Comparison of ENCODE assay signal across 8 cellular contexts in the genomic region with DNA sequence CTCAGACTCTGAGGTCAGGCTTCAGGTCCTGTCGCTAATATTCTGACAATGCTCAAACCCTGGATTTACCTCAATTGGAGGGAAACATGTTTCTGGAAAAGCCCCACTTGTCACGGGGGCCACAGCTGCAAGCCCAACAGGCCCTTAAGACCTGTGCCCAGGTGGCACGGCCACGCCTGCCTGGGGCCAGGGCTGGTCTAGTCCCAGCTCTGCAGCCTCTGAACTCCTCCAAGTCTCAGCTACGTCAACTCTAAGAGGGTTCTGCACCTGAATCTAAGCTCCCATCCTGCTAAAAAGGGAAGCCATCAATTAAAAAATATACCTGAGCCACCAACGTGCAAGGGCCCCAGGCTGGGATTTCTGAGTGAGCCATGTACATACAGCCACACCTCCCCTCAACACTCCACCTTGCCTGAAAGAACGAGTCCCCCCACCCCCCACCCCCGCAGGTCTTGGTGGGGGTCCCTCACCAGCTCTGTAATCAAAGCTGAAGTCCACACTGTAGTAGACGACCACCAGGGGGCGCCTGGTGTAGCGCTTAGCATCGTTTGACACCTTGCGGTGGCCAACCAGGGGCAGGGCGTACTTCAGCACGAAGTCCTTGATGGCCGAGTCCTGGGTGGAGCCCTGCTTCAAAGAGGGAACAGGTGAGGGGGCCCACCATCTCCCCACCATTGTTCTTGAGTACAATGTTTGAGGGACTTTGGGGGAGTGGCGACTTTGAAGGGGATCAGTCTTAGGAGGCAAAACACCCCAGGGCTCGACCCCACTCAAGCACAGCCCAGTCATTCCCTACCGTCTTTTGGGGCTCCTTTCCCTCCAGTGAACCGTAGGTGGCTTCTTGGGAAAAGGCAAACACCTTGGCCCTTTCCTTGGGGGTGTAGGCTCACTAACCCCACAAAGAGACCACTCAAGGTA. TPM values are rescaled to one million over a fixed set of nuclear protein-coding genes. Genes with fewer than 3 reads are reported as not detected.
A peak's percentile ranks its signal among the peaks of the same experiment; 100 is the strongest.
DNase-seq lines count a peak whose midpoint lies in the region; ATAC-seq and TF ChIP-seq lines count a peak whose summit lies in the region.

No MANE protein-coding gene starts in this region.

- H3K4me3 ChIP-seq in GM23338 = no peak overlapping the region
- H3K4me3 ChIP-seq in liver (ENCODE audit: low read depth in 1 of 3, low read length in 3 of 3) = no peak overlapping the region

- H2AFZ ChIP-seq in GM23338 = no peak overlapping the region

- peaks cover 9% of the 10 kb centered on the region; the same call in 1 of the 2 replicates for H4K20me1 ChIP-seq in GM23338 (replicated peaks; ENCODE audit: insufficient read depth)

- DNase-seq in Daoy (ENCODE audit: low read depth) (peak; percentile 72), GM23338 (ENCODE audit: low spot score) (peak; percentile 95), NCI-H1092 (lab: John Stamatoyannopoulos, UW) (peak; percentile 72), NCI-H187 treated with DMSO at 0.1 percent for 48 hours (lab: John Stamatoyannopoulos, UW) (no peak)
- peak; percentile 62 to 81 for DNase-seq in activated CD4-positive, alpha-beta T cell treated with anti-CD3 and anti-CD28 coated beads for 24 hours (ENCODE audit: low read depth in 2 of 2)
- peak; percentile 65 to 81 for DNase-seq in central memory CD8-positive, alpha-beta T cell (ENCODE audit: low spot score in 2 of 2)
- DNase-seq in stimulated activated CD4-positive, alpha-beta T cell treated with anti-CD3 and anti-CD28 coated beads, TNF-alpha, amount 100 ng/mL, for 4 hours (ENCODE audit: low read depth in 3 of 3) = peak; percentile 65 to 76 (median 71)

- H3K4me3 Mint-ChIP-seq in GM23338 = no peak overlapping the region
- H3K4me3 Mint-ChIP-seq in central memory CD8-positive, alpha-beta T cell = no peak overlapping the region

- 0 out of 2 replicates have a peak, but pooled peaks cover 3% of the 10 kb centered on the region for H3K79me2 ChIP-seq in GM23338 (replicated peaks; ENCODE audit: insufficient read depth)

- no peaks in the 10 kb centered on the region; the same call in 2 of the 3 replicates for H3K9me3 Mint-ChIP-seq in GM23338
- no peaks in the 10 kb centered on the region for H3K9me3 Mint-ChIP-seq in central memory CD8-positive, alpha-beta T cell

- H3K9me2 ChIP-seq in GM23338 (ENCODE audit: insufficient read depth) = no peaks in the 10 kb centered on the region

- H3K27ac ChIP-seq in GM23338 (ENCODE audit: low read depth) (no peak overlapping the region), liver (ENCODE audit: low read depth in 1 of 2, low read length in 2 of 2) (no peak overlapping the region)

- no peaks in the 10 kb centered on the region for H3K9me3 ChIP-seq in liver (ENCODE audit: control insufficient read depth in 4 of 4, low read length in 3 of 4)

- 51% methylated on average over 20 of the region's 20 CpGs for WGBS in liver

- peak; percentile 72 to 86 for TF ChIP-seq RAD21 in liver (IDR thresholded peaks at IDR 0.05)

- TF ChIP-seq CTCF in GM23338 (conservative IDR thresholded peaks at IDR 0.05; ENCODE audit: low read depth in 2 of 2) (peak; percentile 94 to 97), liver (IDR thresholded peaks at IDR 0.05; ENCODE audit: low read depth, low read length, missing input control) (peak; percentile 59)

- H3K27me3 ChIP-seq in GM23338 (ENCODE audit: insufficient read depth) (no peaks in the 10 kb centered on the region), liver (ENCODE audit: control insufficient read depth in 4 of 4, insufficient read depth in 4 of 4, low read length in 3 of 4) (no peaks in the 10 kb centered on the region)

- peaks cover 4% of the 10 kb centered on the region; the same call in 2 of the 3 replicates for H3K4me1 Mint-ChIP-seq in GM23338
- H3K4me1 Mint-ChIP-seq in central memory CD8-positive, alpha-beta T cell = peaks cover 7% of the 10 kb centered on the region

- no peak overlapping the region for H3K9ac ChIP-seq in liver (ENCODE audit: low read depth in 1 of 2, low read length in 2 of 2)

- H3K27ac Mint-ChIP-seq in GM23338 = no peak overlapping the region
- H3K27ac Mint-ChIP-seq in central memory CD8-positive, alpha-beta T cell (ENCODE audit: low read depth) = no peak overlapping the region

- peaks cover 14% of the 10 kb centered on the region for H3K27me3 Mint-ChIP-seq in GM23338 (ENCODE audit: insufficient read depth, low read depth, poor library complexity)
- H3K27me3 Mint-ChIP-seq in central memory CD8-positive, alpha-beta T cell = no peaks in the 10 kb centered on the region

- H3K4me1 ChIP-seq in GM23338 (ENCODE audit: insufficient read depth) (no peaks in the 10 kb centered on the region), liver (ENCODE audit: control insufficient read depth in 4 of 4, insufficient read depth in 4 of 4, low read length in 3 of 4) (no peaks in the 10 kb centered on the region)

- H3K36me3 Mint-ChIP-seq in GM23338 (ENCODE audit: low read depth) = peaks cover 85% of the 10 kb centered on the region
- peaks cover 20% of the 10 kb centered on the region for H3K36me3 Mint-ChIP-seq in central memory CD8-positive, alpha-beta T cell (ENCODE audit: insufficient read depth)

- peaks cover 54% of the 10 kb centered on the region for H3K36me3 ChIP-seq in GM23338 (ENCODE audit: insufficient read depth)
- peaks cover 27 to 83% (median 60%) of the 10 kb centered on the region in 4 donors for H3K36me3 ChIP-seq in liver (ENCODE audit: control insufficient read depth in 4 of 4, insufficient read depth in 3 of 4, low read depth in 1 of 4, low read length in 3 of 4)

- H3F3A ChIP-seq in GM23338 (replicated peaks; ENCODE audit: low read depth) = peaks cover 27% of the 10 kb centered on the region; the same call in 1 of the 2 replicates

- peak; percentile 93 for ATAC-seq in GM23338
- peak; percentile 94 for ATAC-seq in central memory CD8-positive, alpha-beta T cell (replicated peaks; ENCODE audit: extremely low read depth, poor library complexity, severe bottlenecking)

- H3K4me2 ChIP-seq in GM23338 = no peak overlapping the region

TF ChIP-seq in GM23338, 12 proteins besides CTCF, POLR2A, EP300 and RAD21 (continues in another document):
- TF ChIP-seq CREB1 (CRISPR knock-in tag; IDR thresholded peaks at IDR 0.05; ENCODE audit: low read depth) (peak; percentile 42; the same call in 1 of the 2 replicates), JUNB (IDR thresholded peaks at IDR 0.05; ENCODE audit: unreplicated experiment) (no peak)

TF ChIP-seq in liver, 16 proteins besides CTCF, POLR2A, EP300 and RAD21:
- no peak for TF ChIP-seq FOXA2 (IDR thresholded peaks at IDR 0.05)
- no peak for TF ChIP-seq JUND (IDR thresholded peaks at IDR 0.05)
- TF ChIP-seq, protein P1, sequence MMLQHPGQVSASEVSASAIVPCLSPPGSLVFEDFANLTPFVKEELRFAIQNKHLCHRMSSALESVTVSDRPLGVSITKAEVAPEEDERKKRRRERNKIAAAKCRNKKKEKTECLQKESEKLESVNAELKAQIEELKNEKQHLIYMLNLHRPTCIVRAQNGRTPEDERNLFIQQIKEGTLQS (IDR thresholded peaks at IDR 0.05) = no peak
- TF ChIP-seq EGR1 (IDR thresholded peaks at IDR 0.05; ENCODE audit: low read depth in 2 of 2) = no peak
- TF ChIP-seq HNF4A (conservative IDR thresholded peaks at IDR 0.05) = no peak
- TF ChIP-seq YY1 (IDR thresholded peaks at IDR 0.05) = no peak
- no peak for TF ChIP-seq NR2F2 (IDR thresholded peaks at IDR 0.05)
- TF ChIP-seq MAX (IDR thresholded peaks at IDR 0.05) = no peak
- TF ChIP-seq HNF4G (IDR thresholded peaks at IDR 0.05) = no peak
- no peak for TF ChIP-seq TAF1 (conservative IDR thresholded peaks at IDR 0.05)
- TF ChIP-seq, protein P2, sequence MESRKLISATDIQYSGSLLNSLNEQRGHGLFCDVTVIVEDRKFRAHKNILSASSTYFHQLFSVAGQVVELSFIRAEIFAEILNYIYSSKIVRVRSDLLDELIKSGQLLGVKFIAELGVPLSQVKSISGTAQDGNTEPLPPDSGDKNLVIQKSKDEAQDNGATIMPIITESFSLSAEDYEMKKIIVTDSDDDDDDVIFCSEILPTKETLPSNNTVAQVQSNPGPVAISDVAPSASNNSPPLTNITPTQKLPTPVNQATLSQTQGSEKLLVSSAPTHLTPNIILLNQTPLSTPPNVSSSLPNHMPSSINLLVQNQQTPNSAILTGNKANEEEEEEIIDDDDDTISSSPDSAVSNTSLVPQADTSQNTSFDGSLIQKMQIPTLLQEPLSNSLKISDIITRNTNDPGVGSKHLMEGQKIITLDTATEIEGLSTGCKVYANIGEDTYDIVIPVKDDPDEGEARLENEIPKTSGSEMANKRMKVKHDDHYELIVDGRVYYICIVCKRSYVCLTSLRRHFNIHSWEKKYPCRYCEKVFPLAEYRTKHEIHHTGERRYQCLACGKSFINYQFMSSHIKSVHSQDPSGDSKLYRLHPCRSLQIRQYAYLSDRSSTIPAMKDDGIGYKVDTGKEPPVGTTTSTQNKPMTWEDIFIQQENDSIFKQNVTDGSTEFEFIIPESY (IDR thresholded peaks at IDR 0.05) = no peak

RNA-seq across cellular contexts. Expression of gene PDIA4, which starts 22.6 kb away (rescaled TPM):
- total RNA-seq in Daoy (2014; rRNA removed; shearing (Covaris generic)) = 332 and 349 TPM in 2 replicates
- 326 and 332 TPM in 2 replicates for total RNA-seq in GM23338 (2014; rRNA removed; shearing (Covaris generic))
- 194 and 196 TPM in 2 replicates for polyA plus RNA-seq in GM23338 (2016; fragmentation: Nextera tagmentation; extraction: Ambion mirVana)
- total RNA-seq in liver = 100 to 1,000 TPM; 201 to 502 TPM
- 100 to 1,000 TPM; 133 to 265 TPM for polyA plus RNA-seq in liver
